ENCODE assay signal across 14 cellular contexts in genomic region chr4:1667273-1667672, GRCh38. TPM values are rescaled to one million over a fixed set of nuclear protein-coding genes. Genes with fewer than 3 reads are reported as not detected.
DNase-seq lines count a peak whose midpoint lies in the region; ATAC-seq, FAIRE-seq and TF ChIP-seq lines count a peak whose summit lies in the region.
"Had no signal": no experiment of that assay in that cellular context is flagged by ENCODE, and none has a peak within 500 bp of the region (broad histone marks: within the 10 kb centered on the region; RNA-seq: fewer than 3 reads in every experiment).

No MANE protein-coding gene starts in this region.

- no peaks in the 10 kb centered on the region; the same call in 1 of the 2 replicates for H3K79me1 ChIP-seq in H1 (ENCODE audit: low read depth, low read length)

- H4K20me1 ChIP-seq in BLaER1 treated with 17β-estradiol and CSF1 and Interleukin-3, amounts not matched to agents 10 nM and 100 nM: peaks cover 0 to 6% (median 0%) of the 10 kb centered on the region in 11 experiments; a peak in 3 of 22 replicates
- no peaks in the 10 kb centered on the region for H4K20me1 ChIP-seq in H1 (replicated peaks in 1 of 2; ENCODE audit: control insufficient read depth in 1 of 2, insufficient read depth in 2 of 2, low read length in 2 of 2)

- H3K9me3 ChIP-seq in BLaER1 treated with 17β-estradiol and CSF1 and Interleukin-3, amounts not matched to agents 10 nM and 100 nM (replicated peaks in 1 of 11): no peaks in the 10 kb centered on the region; a peak in 1 of 22 replicates
- no peaks in the 10 kb centered on the region for H3K9me3 ChIP-seq in H1 (ENCODE audit: insufficient read depth in 2 of 2, low read depth in 1 of 2, low read length in 1 of 2)
- H3K9me3 ChIP-seq: BE2C had no signal

- H2BK20ac ChIP-seq in H1 (ENCODE audit: low read length): no peak overlapping the region

- no peak overlapping the region for H2BK12ac ChIP-seq in H1 (ENCODE audit: low read depth, low read length)

- H3K23me2 ChIP-seq in H1 (ENCODE audit: low read depth, low read length): no peaks in the 10 kb centered on the region

- no peaks in the 10 kb centered on the region; a peak in 1 of 22 replicates for H3K36me3 ChIP-seq in BLaER1 treated with 17β-estradiol and CSF1 and Interleukin-3, amounts not matched to agents 10 nM and 100 nM
- H3K36me3 ChIP-seq in H1 (ENCODE audit: control insufficient read depth in 2 of 4, insufficient read depth in 4 of 4, low read length in 3 of 4): no peaks in the 10 kb centered on the region
- H3K36me3 ChIP-seq: BE2C had no signal

- ATAC-seq in Right ventricle myocardium superior (ENCODE audit: poor library complexity): peak; percentile 67
- ATAC-seq: GM12878 had no signal

- no peak overlapping the region for H4K91ac ChIP-seq in H1 (replicated peaks; ENCODE audit: insufficient read length, low read length)

- POLR2A ChIA-PET in H1 (lab: Charles Lee; ENCODE audit: partially characterized antibody): interaction anchor here (0.8 to 1.0 kb wide), 2 partner anchors 9 to 29 kb away, joined by 3 to 4 read pairs; no protein-coding TSS in a partner anchor

- 0 out of 22 replicates have a peak overlapping the region, but pooled peaks of 1 of the 11 experiments have one; percentile 7 for H3K27ac ChIP-seq in BLaER1 treated with 17β-estradiol and CSF1 and Interleukin-3, amounts not matched to agents 10 nM and 100 nM
- no peak overlapping the region for H3K27ac ChIP-seq in H1 (ENCODE audit: low read depth, low read length)
- H3K27ac ChIP-seq: HL-60 had no signal

- CTCF ChIA-PET in H1 (lab: Charles Lee; ENCODE audit: partially characterized antibody): interaction anchor here (0.6 to 3.3 kb wide), 5 partner anchors 12 to 1294 kb away, joined by 3 to 13 read pairs (median 3); no protein-coding TSS in a partner anchor

- peak overlapping the region; percentile 25; the same call in 1 of the 2 replicates for H2BK15ac ChIP-seq in H1 (ENCODE audit: low read length)

- no peak for TF ChIP-seq CTCF in H1 (IDR thresholded peaks at IDR 0.05; ENCODE audit: control extremely low read depth in 1 of 3, insufficient read depth in 1 of 3, low read depth in 1 of 3, low read length in 3 of 3)

- H3K27me3 ChIP-seq in BLaER1 treated with 17β-estradiol and CSF1 and Interleukin-3, amounts not matched to agents 10 nM and 100 nM: no peaks in the 10 kb centered on the region
- no peaks in the 10 kb centered on the region for H3K27me3 ChIP-seq in H1 (replicated peaks in 1 of 4; ENCODE audit: control insufficient read depth in 3 of 4, extremely low read depth in 1 of 4, insufficient read depth in 3 of 4, low read length in 3 of 4)
- H3K27me3 ChIP-seq: BE2C had no signal

- H3K4me1 ChIP-seq in BLaER1 treated with 17β-estradiol and CSF1 and Interleukin-3, amounts not matched to agents 10 nM and 100 nM: peaks cover 9 to 38% (median 24%) of the 10 kb centered on the region in 10 experiments; a peak in 19 of 20 replicates
- H3K4me1 ChIP-seq in H1 (replicated peaks in 1 of 4; ENCODE audit: control insufficient read depth in 3 of 4, insufficient read depth in 4 of 4, low read length in 3 of 4): peaks cover 0 to 5% (median 4%) of the 10 kb centered on the region in 4 experiments; a peak in 4 of 7 replicates
- H3K4me1 ChIP-seq: BE2C had no signal

- FAIRE-seq in H1 (lab: Jason Lieb, UNC): no peak
- FAIRE-seq: GM12878 had no signal

- H3K4ac ChIP-seq in H1 (replicated peaks; ENCODE audit: insufficient read length, low read depth, low read length): no peak overlapping the region

- no peak overlapping the region for H4K5ac ChIP-seq in H1 (ENCODE audit: insufficient read length, low read depth, low read length)

- intact Hi-C loops in Right ventricle myocardium superior (cut with DNase I): no loop called here
- intact Hi-C loops in cardiac septum (cut with DNase I): no loop called here

- H2AFZ ChIP-seq in H1 (ENCODE audit: low read length): no peak overlapping the region

- no peak overlapping the region for H2BK120ac ChIP-seq in H1 (replicated peaks; ENCODE audit: low read depth, low read length)

- H3K56ac ChIP-seq in H1 (replicated peaks; ENCODE audit: insufficient read length, low read depth, low read length): no peak overlapping the region

- no peak for TF ChIP-seq POLR2A in H1 (IDR thresholded peaks at IDR 0.05; ENCODE audit: control extremely low read depth in 1 of 2, low read depth in 2 of 2, low read length in 2 of 2)

- peak overlapping the region in 9 of 11 experiments; percentile 45 to 73 (median 62); a peak in 17 of 22 replicates for H3K4me2 ChIP-seq in BLaER1 treated with 17β-estradiol and CSF1 and Interleukin-3, amounts not matched to agents 10 nM and 100 nM
- H3K4me2 ChIP-seq in H1 (ENCODE audit: insufficient read depth in 1 of 2, low read depth in 2 of 2, low read length in 2 of 2): no peak overlapping the region

- WGBS in H1 (ENCODE audit: extremely low coverage in 1 of 2, insufficient coverage in 1 of 2, insufficient read length in 1 of 2, insufficient replicate concordance in 2 of 2, low coverage in 1 of 2, low lambda C conversion rate in 2 of 2, missing lambda C conversion rate in 1 of 2), 2 experiments: 91% methylated on average over 15 of the region's 15 CpGs; no CpG with 5 or more reads in 1 of the 2 experiments

- H3K14ac ChIP-seq in H1 (ENCODE audit: insufficient read length): no peak overlapping the region

- no peak for TF ChIP-seq EP300 in H1 (IDR thresholded peaks at IDR 0.05; ENCODE audit: borderline replicate concordance in 1 of 2, low read depth in 2 of 2, low read length in 2 of 2)

- H3K4me3 ChIP-seq in BLaER1 treated with 17β-estradiol and CSF1 and Interleukin-3, amounts not matched to agents 10 nM and 100 nM: no peak overlapping the region
- H3K4me3 ChIP-seq in H1 (ENCODE audit: extremely low read depth in 1 of 4, insufficient read depth in 2 of 4, low read depth in 3 of 4, low read length in 4 of 4): no peak overlapping the region
- H3K4me3 ChIP-seq: GM12878 had no signal

- peak overlapping the region; percentile 5; the same call in 1 of the 2 replicates for H2BK5ac ChIP-seq in H1 (ENCODE audit: low read depth, low read length)

- no peak overlapping the region for H3K23ac ChIP-seq in H1 (ENCODE audit: insufficient read length)

- no peak overlapping the region for H4K8ac ChIP-seq in H1 (ENCODE audit: extremely low read depth, insufficient read depth, low read length)

- no peak for DNase-seq in Right ventricle myocardium superior
- DNase-seq in cardiac septum (ENCODE audit: low spot score): no peak
- no peak for DNase-seq in H1 (ENCODE audit: low read depth in 1 of 2, low spot score in 2 of 2)
- no peak for DNase-seq in NCI-H748 (lab: John Stamatoyannopoulos, UW; ENCODE audit: unreplicated experiment)
- DNase-seq in NCI-H2029 treated with DMSO at 0.1 percent for 48 hours (lab: John Stamatoyannopoulos, UW): no peak
- no peak for DNase-seq in NCI-H1105 (lab: John Stamatoyannopoulos, UW)
- DNase-seq: BE2C; CD4-positive, alpha-beta memory T cell; DMS79 treated with DMSO at 0.1 percent for 48 hours; HCEC 1CT; HFFc6 had no signal

- no peak overlapping the region for H2AK5ac ChIP-seq in H1 (ENCODE audit: low read depth, low read length)

- TF ChIP-seq RAD21 in H1 (IDR thresholded peaks at IDR 0.05 in 1 of 2, conservative IDR thresholded peaks at IDR 0.05 in 1 of 2; ENCODE audit: low read depth in 2 of 2, low read length in 2 of 2): no peak

- no peak overlapping the region for H3K18ac ChIP-seq in H1 (ENCODE audit: extremely low read depth, low read length)

- no peak overlapping the region for H3K9ac ChIP-seq in BLaER1 treated with 17β-estradiol and CSF1 and Interleukin-3, amounts not matched to agents 10 nM and 100 nM
- no peak overlapping the region for H3K9ac ChIP-seq in H1 (replicated peaks in 1 of 4; ENCODE audit: extremely low read depth in 1 of 4, low read depth in 3 of 4, low read length in 3 of 4)

- H3K79me2 ChIP-seq in H1 (ENCODE audit: control insufficient read depth in 1 of 2, insufficient read depth in 2 of 2, low read length in 2 of 2): no peaks in the 10 kb centered on the region

RNA-seq across cellular contexts. Expression of gene FAM53A, which starts 16.8 kb away (rescaled TPM):
- total RNA-seq in Right ventricle myocardium superior: 1.0 TPM
- 1.00 TPM for total RNA-seq in cardiac septum
- total RNA-seq in H1 (2021; fragmentation: NEBNext Ultra II Directional; extraction: Animal tissue kit (Norgen Biotek cat#: 25700)): 2.0 and 2.8 TPM in 2 replicates
- polyA plus RNA-seq in H1 (2011; rRNA removed): 1.9 and 2.5 TPM in 2 replicates
- 2.2 TPM for polyA plus RNA-seq in H1 (2011; cell fraction: cytosol; rRNA removed)
- 3.8 TPM for polyA plus RNA-seq in H1 (2011; cell fraction: nucleus; rRNA removed)
- 0.57 to 2.2 TPM (median 1.6 TPM) in 4 replicates for polyA plus RNA-seq in H1 (2012, experiment 1 of 2)
- 1.1 TPM for polyA plus RNA-seq in H1 (2012, experiment 2 of 2)
- 1.4 TPM for polyA plus RNA-seq in H1 (2013, experiment 1 of 2)
- polyA plus RNA-seq in H1 (2013, experiment 2 of 2): 1.1 TPM
- polyA minus RNA-seq in H1 (2011; rRNA and poly(A)+ RNA removed): 3.3 and 3.7 TPM in 2 replicates
- polyA minus RNA-seq in H1 (2011; cell fraction: cytosol; rRNA and poly(A)+ RNA removed): 1.3 TPM
- 2.3 TPM for polyA minus RNA-seq in H1 (2011; cell fraction: nucleus; rRNA and poly(A)+ RNA removed)

RNA-seq across cellular contexts. Expression of gene SLBP, which starts 44.8 kb away (rescaled TPM):
- total RNA-seq in Right ventricle myocardium superior (12.6 TPM), cardiac septum (12.1 TPM)
- total RNA-seq in H1 (2021; fragmentation: NEBNext Ultra II Directional; extraction: Animal tissue kit (Norgen Biotek cat#: 25700)): 45.1 and 49.0 TPM in 2 replicates
- 24.6 and 44.1 TPM in 2 replicates for polyA plus RNA-seq in H1 (2011; rRNA removed)
- polyA plus RNA-seq in H1 (2011; cell fraction: cytosol; rRNA removed): 41.5 TPM
- 18.5 TPM for polyA plus RNA-seq in H1 (2011; cell fraction: nucleus; rRNA removed)
- 36.4 to 63.8 TPM (median 38.7 TPM) in 4 replicates for polyA plus RNA-seq in H1 (2012, experiment 1 of 2)
- 16.6 TPM for polyA plus RNA-seq in H1 (2012, experiment 2 of 2)
- polyA plus RNA-seq in H1 (2013, experiment 1 of 2): 38.1 TPM
- polyA plus RNA-seq in H1 (2013, experiment 2 of 2): 38.5 TPM
- polyA minus RNA-seq in H1 (2011; rRNA and poly(A)+ RNA removed): 19.4 and 22.8 TPM in 2 replicates
- 29.6 TPM for polyA minus RNA-seq in H1 (2011; cell fraction: cytosol; rRNA and poly(A)+ RNA removed)
- polyA minus RNA-seq in H1 (2011; cell fraction: nucleus; rRNA and poly(A)+ RNA removed): 13.3 TPM

RNA-seq across cellular contexts. Expression of gene TMEM129, which starts 53.9 kb away (rescaled TPM):
- total RNA-seq in Right ventricle myocardium superior: 28.6 TPM
- 38.1 TPM for total RNA-seq in cardiac septum
- total RNA-seq in H1 (2021; fragmentation: NEBNext Ultra II Directional; extraction: Animal tissue kit (Norgen Biotek cat#: 25700)): 28.5 and 31.5 TPM in 2 replicates
- 58.7 and 89.1 TPM in 2 replicates for polyA plus RNA-seq in H1 (2011; rRNA removed)
- 56.3 TPM for polyA plus RNA-seq in H1 (2011; cell fraction: cytosol; rRNA removed)
- polyA plus RNA-seq in H1 (2011; cell fraction: nucleus; rRNA removed): 148 TPM
- 20.4 to 36.0 TPM (median 32.1 TPM) in 4 replicates for polyA plus RNA-seq in H1 (2012, experiment 1 of 2)
- polyA plus RNA-seq in H1 (2012, experiment 2 of 2): 25.8 TPM
- 24.7 TPM for polyA plus RNA-seq in H1 (2013, experiment 1 of 2)
- 26.9 TPM for polyA plus RNA-seq in H1 (2013, experiment 2 of 2)
- 16.4 and 19.6 TPM in 2 replicates for polyA minus RNA-seq in H1 (2011; rRNA and poly(A)+ RNA removed)
- 25.7 TPM for polyA minus RNA-seq in H1 (2011; cell fraction: cytosol; rRNA and poly(A)+ RNA removed)
- polyA minus RNA-seq in H1 (2011; cell fraction: nucleus; rRNA and poly(A)+ RNA removed): 30.7 TPM

RNA-seq across cellular contexts. Expression of gene TACC3, which starts 54.0 kb away (rescaled TPM):
- total RNA-seq in Right ventricle myocardium superior (7.0 TPM), cardiac septum (4.1 TPM)
- total RNA-seq in H1 (2021; fragmentation: NEBNext Ultra II Directional; extraction: Animal tissue kit (Norgen Biotek cat#: 25700)): 147 and 148 TPM in 2 replicates
- polyA plus RNA-seq in H1 (2011; rRNA removed): 73.8 and 113 TPM in 2 replicates
- polyA plus RNA-seq in H1 (2011; cell fraction: cytosol; rRNA removed): 93.2 TPM
- 159 TPM for polyA plus RNA-seq in H1 (2011; cell fraction: nucleus; rRNA removed)
- polyA plus RNA-seq in H1 (2012, experiment 1 of 2): 127 to 150 TPM (median 147 TPM) in 4 replicates
- 102 TPM for polyA plus RNA-seq in H1 (2012, experiment 2 of 2)
- 103 TPM for polyA plus RNA-seq in H1 (2013, experiment 1 of 2)
- 92.2 TPM for polyA plus RNA-seq in H1 (2013, experiment 2 of 2)
- 22.0 and 36.9 TPM in 2 replicates for polyA minus RNA-seq in H1 (2011; rRNA and poly(A)+ RNA removed)
- 57.8 TPM for polyA minus RNA-seq in H1 (2011; cell fraction: cytosol; rRNA and poly(A)+ RNA removed)
- 46.0 TPM for polyA minus RNA-seq in H1 (2011; cell fraction: nucleus; rRNA and poly(A)+ RNA removed)

Comparison
In these comparisons a context has a peak if more than half of its experiments do, and no peak if none do; other contexts are left out.
1. H3K4me2 ChIP-seq: peak in BLaER1 treated with 17β-estradiol and CSF1 and Interleukin-3, amounts not matched to agents 10 nM and 100 nM (9 of 11); none in H1 (0 of 2).